ENCODE assay signal across 19 cellular contexts in genomic region chr6:17413313-17413750, GRCh38. TPM values are rescaled to one million over a fixed set of nuclear protein-coding genes. Genes with fewer than 3 reads are reported as not detected.
DNase-seq lines count a peak whose midpoint lies in the region; ATAC-seq and TF ChIP-seq lines count a peak whose summit lies in the region.
"Had no signal": no experiment of that assay in that cellular context is flagged by ENCODE, and none has a peak within 500 bp of the region (broad histone marks: within the 10 kb centered on the region; RNA-seq: fewer than 3 reads in every experiment).

No MANE protein-coding gene starts in this region.

- no peaks in the 10 kb centered on the region for H4K20me1 ChIP-seq in BLaER1 treated with 17β-estradiol and CSF1 and Interleukin-3, amounts not matched to agents 10 nM and 100 nM

- no peak for ATAC-seq in GM21360 (IDR thresholded peaks at IDR 0.05; ENCODE audit: unreplicated experiment)
- ATAC-seq: activated naive CD4-positive, alpha-beta T cell treated with anti-CD3 and anti-CD28 coated beads, Interleukin-2, amount 50 U/mL, for 72 hours; esophagus mucosa; left ventricle myocardium superior had no signal

- H3K36me3 Mint-ChIP-seq in osteocyte (ENCODE audit: unreplicated experiment), result peaks cover 18% of the 10 kb centered on the region
- H3K36me3 Mint-ChIP-seq: CD4-positive, CD25-positive, alpha-beta regulatory T cell had no signal

- H3K9ac ChIP-seq in BLaER1 treated with 17β-estradiol and CSF1 and Interleukin-3, amounts not matched to agents 10 nM and 100 nM, result peak overlapping the region in 3 of 11 experiments; percentile 5 to 31 (median 15); a peak in 2 of 22 replicates

- H3K27me3 ChIP-seq in BLaER1 treated with 17β-estradiol and CSF1 and Interleukin-3, amounts not matched to agents 10 nM and 100 nM, result no peaks in the 10 kb centered on the region
- no peaks in the 10 kb centered on the region for H3K27me3 ChIP-seq in MG63

- no peak for TF ChIP-seq CTCF in choroid plexus epithelial cell (conservative IDR thresholded peaks at IDR 0.05; ENCODE audit: low read depth, low read length)
- TF ChIP-seq CTCF in osteocyte (IDR thresholded peaks at IDR 0.05), result no peak

- H3K36me3 ChIP-seq in BLaER1 treated with 17β-estradiol and CSF1 and Interleukin-3, amounts not matched to agents 10 nM and 100 nM, result peaks cover 0 to 23% (median 9%) of the 10 kb centered on the region in 11 experiments; a peak in 9 of 22 replicates
- H3K36me3 ChIP-seq in MG63, result no peaks in the 10 kb centered on the region
- H3K36me3 ChIP-seq: prostate gland, thoracic aorta had no signal

- H3K4me1 ChIP-seq in BLaER1 treated with 17β-estradiol and CSF1 and Interleukin-3, amounts not matched to agents 10 nM and 100 nM, result peaks cover 17 to 56% (median 42%) of the 10 kb centered on the region in 10 experiments
- H3K4me1 ChIP-seq: prostate gland had no signal

- H3K4me1 Mint-ChIP-seq in osteocyte (ENCODE audit: unreplicated experiment), result peaks cover 64% of the 10 kb centered on the region
- H3K4me1 Mint-ChIP-seq: CD4-positive, CD25-positive, alpha-beta regulatory T cell had no signal

- no peaks in the 10 kb centered on the region for H3K27me3 Mint-ChIP-seq in osteocyte (ENCODE audit: unreplicated experiment)

- H3K9me3 ChIP-seq in BLaER1 treated with 17β-estradiol and CSF1 and Interleukin-3, amounts not matched to agents 10 nM and 100 nM (replicated peaks in 1 of 11), result peaks cover 16 to 62% (median 44%) of the 10 kb centered on the region in 11 experiments
- no peaks in the 10 kb centered on the region; the same call in 1 of the 2 replicates for H3K9me3 ChIP-seq in MG63
- H3K9me3 ChIP-seq: prostate gland, thoracic aorta had no signal

- H3K9me3 Mint-ChIP-seq in osteocyte (ENCODE audit: unreplicated experiment), result no peaks in the 10 kb centered on the region

- H3K27ac ChIP-seq in BLaER1 treated with 17β-estradiol and CSF1 and Interleukin-3, amounts not matched to agents 10 nM and 100 nM, result peak overlapping the region in 7 of 11 experiments; percentile 18 to 99 (median 52); a peak in 12 of 22 replicates
- H3K27ac ChIP-seq: prostate gland, thoracic aorta had no signal

- peak overlapping the region; percentile 62 for H3K27ac Mint-ChIP-seq in osteocyte (ENCODE audit: unreplicated experiment)
- H3K27ac Mint-ChIP-seq: CD4-positive, CD25-positive, alpha-beta regulatory T cell had no signal

- H3K4me2 ChIP-seq in BLaER1 treated with 17β-estradiol and CSF1 and Interleukin-3, amounts not matched to agents 10 nM and 100 nM, result peak overlapping the region in 7 of 11 experiments; percentile 2 to 29 (median 11); a peak in 6 of 22 replicates

- H3K4me3 ChIP-seq in BLaER1 treated with 17β-estradiol and CSF1 and Interleukin-3, amounts not matched to agents 10 nM and 100 nM, result no peak overlapping the region
- no peak overlapping the region for H3K4me3 ChIP-seq in MG63
- H3K4me3 ChIP-seq in choroid plexus epithelial cell (ENCODE audit: low read depth, low read length), result no peak overlapping the region
- H3K4me3 ChIP-seq: prostate gland, thoracic aorta had no signal

- H3K4me3 Mint-ChIP-seq in osteocyte (ENCODE audit: unreplicated experiment), result no peak overlapping the region
- H3K4me3 Mint-ChIP-seq: CD4-positive, CD25-positive, alpha-beta regulatory T cell had no signal

- DNase-seq in MG63 (peak; percentile 37), choroid plexus epithelial cell (ENCODE audit: low read depth) (peak; percentile 19), osteocyte (ENCODE audit: extremely low spot score, unreplicated experiment) (no peak), NOMO-1 treated with dmso at 0.1 percent for 144 hours (lab: John Stamatoyannopoulos, UW; ENCODE audit: unreplicated experiment) (no peak), H4 (ENCODE audit: low spot score) (no peak), NCI-H774 (lab: John Stamatoyannopoulos, UW) (no peak)
- DNase-seq: activated CD4-positive, CD25-positive, alpha-beta regulatory T cell treated with anti-CD3 and anti-CD28 coated beads, Interleukin-2, amount 50 U/mL, for 72 hours; CD4-positive, CD25-positive, alpha-beta regulatory T cell; GDM1; left ventricle myocardium superior; NCI-H1105 treated with DMSO at 0.1 percent for 48 hours; NCI-H526; T-helper 2 cell had no signal

RNA-seq across cellular contexts. Expression of gene CAP2, which starts 19.9 kb away (rescaled TPM):
- total RNA-seq in MG63 (2014; rRNA removed; shearing (Covaris generic); ENCODE audit: low replicate concordance), result 3.2 and 5.4 TPM in 2 replicates
- 71.8 and 83.6 TPM in 2 replicates for total RNA-seq in osteocyte
- 8.9 and 10.9 TPM in 2 replicates for total RNA-seq in H4 (2014; rRNA removed; shearing (Covaris generic))
- total RNA-seq: activated naive CD4-positive, alpha-beta T cell treated with anti-CD3 and anti-CD28 coated beads, Interleukin-2, amount 50 U/mL, for 72 hours; CD4-positive, CD25-positive, alpha-beta regulatory T cell had no signal

Comparison
In these comparisons a context has a peak if more than half of its experiments do, and no peak if none do; other contexts are left out.
1. DNase-seq: peak in MG63 (single experiment) and choroid plexus epithelial cell (single experiment); none in osteocyte (single experiment), NOMO-1 treated with dmso at 0.1 percent for 144 hours (single experiment), H4 (single experiment) and NCI-H774 (single experiment).